In the genomic region with DNA sequence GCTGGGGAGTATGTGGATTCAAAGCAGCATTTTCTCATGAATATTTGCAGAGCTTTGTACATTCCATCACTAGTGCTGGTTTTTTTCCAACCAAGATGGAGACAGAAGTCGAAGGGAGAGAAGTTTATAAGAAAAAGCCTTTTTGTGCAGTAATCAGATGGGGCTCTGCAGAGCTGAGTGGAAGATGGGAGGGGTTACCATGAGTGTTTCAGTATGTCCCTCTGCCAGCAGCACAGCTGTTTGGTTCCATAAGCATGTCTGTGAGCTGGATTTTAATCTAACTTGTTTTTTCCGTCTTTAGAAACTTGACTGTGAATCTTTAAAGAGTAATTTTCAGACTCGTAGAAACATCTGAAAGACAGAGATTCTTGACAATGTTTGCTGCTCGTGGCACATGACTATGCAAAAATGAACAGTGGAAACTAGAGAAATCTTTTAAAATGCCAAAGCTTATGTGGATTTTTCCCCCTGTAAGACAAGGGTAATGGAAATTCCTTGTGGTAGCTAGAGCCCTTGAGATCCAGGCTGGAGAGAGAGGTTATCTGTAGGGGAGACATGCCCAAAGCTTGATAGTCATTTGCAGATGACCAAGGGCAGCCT, we compare ENCODE assay signal across 14 cellular contexts. TPM values are rescaled to one million over a fixed set of nuclear protein-coding genes. Genes with fewer than 3 reads are reported as not detected.
DNase-seq lines count a peak whose midpoint lies in the region; ATAC-seq and TF ChIP-seq lines count a peak whose summit lies in the region.
"Had no signal": no experiment of that assay in that cellular context is flagged by ENCODE, and none has a peak within 500 bp of the region (broad histone marks: within the 10 kb centered on the region; RNA-seq: fewer than 3 reads in every experiment).

No MANE protein-coding gene starts in this region.

- H3K4ac ChIP-seq in mesenchymal stem cell (ENCODE audit: low read depth in 1 of 2, low read length in 2 of 2), result no peak overlapping the region

- H3F3A ChIP-seq in PC-3 (ENCODE audit: low read length, unreplicated experiment), result no peaks in the 10 kb centered on the region

- H3K14ac ChIP-seq in mesenchymal stem cell (ENCODE audit: low read length in 2 of 2), result no peak overlapping the region

- no peak for TF ChIP-seq CTCF in fibroblast of mammary gland (conservative IDR thresholded peaks at IDR 0.05; ENCODE audit: control insufficient read depth, insufficient read depth, low read depth, low read length)
- TF ChIP-seq CTCF in tibial artery (IDR thresholded peaks at IDR 0.05), result no peak
- TF ChIP-seq CTCF in PC-3 (conservative IDR thresholded peaks at IDR 0.05; ENCODE audit: low read depth, low read length), result no peak

- H3K9ac ChIP-seq in mesenchymal stem cell (ENCODE audit: low read length) (peak overlapping the region; percentile 65), PC-3 (ENCODE audit: low read length) (no peak overlapping the region)

- H3K9me3 ChIP-seq in SJCRH30 (replicated peaks) (no peaks in the 10 kb centered on the region; the same call in 1 of the 2 replicates), mesenchymal stem cell (ENCODE audit: control insufficient read depth, low read length) (no peaks in the 10 kb centered on the region), tibial artery (no peaks in the 10 kb centered on the region), PC-3 (ENCODE audit: low read length) (no peaks in the 10 kb centered on the region)
- H3K9me3 ChIP-seq: BE2C had no signal

- H2BK5ac ChIP-seq in mesenchymal stem cell (ENCODE audit: low read depth, low read length, poor library complexity, severe bottlenecking), result no peak overlapping the region

- H3K4me2 ChIP-seq in mesenchymal stem cell (ENCODE audit: low read length, poor library complexity, severe bottlenecking) (no peak overlapping the region), PC-3 (ENCODE audit: low read length) (no peak overlapping the region)

- H3K27me3 ChIP-seq in SJCRH30 (no peaks in the 10 kb centered on the region), mesenchymal stem cell (ENCODE audit: control insufficient read depth in 1 of 2, insufficient read depth in 1 of 2, low read length in 2 of 2) (no peaks in the 10 kb centered on the region), tibial artery (no peaks in the 10 kb centered on the region), PC-3 (ENCODE audit: low read length) (no peaks in the 10 kb centered on the region)
- H3K27me3 ChIP-seq: BE2C had no signal

- H3K36me3 ChIP-seq in SJCRH30 (peaks cover 20% of the 10 kb centered on the region), mesenchymal stem cell (ENCODE audit: control insufficient read depth in 1 of 2, insufficient read depth in 2 of 2, low read depth in 1 of 2, low read length in 2 of 2) (no peaks in the 10 kb centered on the region), tibial artery (no peaks in the 10 kb centered on the region), PC-3 (ENCODE audit: low read depth, low read length) (no peaks in the 10 kb centered on the region)

- H3K9me2 ChIP-seq in PC-3 (replicated peaks; ENCODE audit: low read length), result no peaks in the 10 kb centered on the region

- no peak overlapping the region for H2BK120ac ChIP-seq in mesenchymal stem cell (ENCODE audit: low read depth, low read length)

- intact Hi-C loops in tibial artery (cut with DNase I; ENCODE audit: low total_unique reads), result no loop called here
- intact Hi-C loops in PC-3 (cut with micrococcal nuclease), result no loop called here

- H3K27ac ChIP-seq in SJCRH30, result peak overlapping the region; percentile 21; the same call in 1 of the 2 replicates
- no peak overlapping the region for H3K27ac ChIP-seq in mesenchymal stem cell (ENCODE audit: low read length, poor library complexity, severe bottlenecking)
- H3K27ac ChIP-seq in tibial artery, result peak overlapping the region; percentile 1 to 42
- H3K27ac ChIP-seq in PC-3 (ENCODE audit: low read length), result no peak overlapping the region

- BruUV-seq in PC-3 (replicated peaks; lab: Mats Ljungman, UMichigan), result no TSS peak

- no peak overlapping the region for H2BK15ac ChIP-seq in mesenchymal stem cell (ENCODE audit: low read depth, poor library complexity, severe bottlenecking)

- H2AFZ ChIP-seq in mesenchymal stem cell (ENCODE audit: low read depth, low read length) (no peak overlapping the region), PC-3 (ENCODE audit: low read length) (no peak overlapping the region)

- no peak overlapping the region for H3K18ac ChIP-seq in mesenchymal stem cell (ENCODE audit: low read depth in 1 of 2, low read length in 2 of 2)

- H3K23ac ChIP-seq in mesenchymal stem cell (ENCODE audit: low read length in 2 of 2), result no peak overlapping the region

- H3K79me2 ChIP-seq in PC-3 (ENCODE audit: low read length), result no peaks in the 10 kb centered on the region

- H3K4me3 ChIP-seq in SJCRH30, result no peak overlapping the region
- no peak overlapping the region for H3K4me3 ChIP-seq in fibroblast of mammary gland (ENCODE audit: control insufficient read depth, low read depth, low read length)
- H3K4me3 ChIP-seq in mesenchymal stem cell (ENCODE audit: insufficient read depth in 1 of 2, low read depth in 1 of 2, low read length in 2 of 2), result peak overlapping the region in 1 of 2 experiments; percentile 2
- H3K4me3 ChIP-seq in tibial artery, result no peak overlapping the region
- no peak overlapping the region for H3K4me3 ChIP-seq in PC-3 (ENCODE audit: low read length)

- H2AK5ac ChIP-seq in mesenchymal stem cell (ENCODE audit: low read length, severe bottlenecking), result no peak overlapping the region

- H4K91ac ChIP-seq in mesenchymal stem cell (ENCODE audit: low read length), result no peak overlapping the region

- DNase-seq in SJCRH30, result peak in 1 of 2 experiments; percentile 39
- DNase-seq in fibroblast of mammary gland (ENCODE audit: low read depth), result peak; percentile 33
- no peak for DNase-seq in mesenchymal stem cell
- no peak for DNase-seq in tibial artery
- DNase-seq in cerebellar cortex (ENCODE audit: low spot score), result no peak
- DNase-seq in PC-3, result no peak
- no peak for DNase-seq in amniotic stem cell (lab: John Stamatoyannopoulos, UW)
- DNase-seq: activated gamma-delta T cell; BE2C; midbrain; NCI-H1048; occipital lobe; stimulated activated naive B cell treated with anti-CD40 and anti-IgM and Interleukin-4, amounts not matched to agents 10 μg/mL and 1 μg/mL and 100 μg/mL, for 72 hours had no signal

- POLR2A ChIA-PET in PC-3 (lab: Charles Lee; ENCODE audit: unreplicated experiment), result no interaction called here

- CTCF ChIA-PET in PC-3 (lab: Charles Lee), result no interaction called here

- H3K4me1 ChIP-seq in SJCRH30 (peaks cover 9% of the 10 kb centered on the region), mesenchymal stem cell (ENCODE audit: control insufficient read depth, insufficient read depth, low read depth, low read length) (no peaks in the 10 kb centered on the region), tibial artery (peaks cover 0 to 67% (median 16%) of the 10 kb centered on the region in 4 donors), PC-3 (ENCODE audit: insufficient read depth, low read length) (0 out of 2 replicates have a peak, but pooled peaks cover 5% of the 10 kb centered on the region)

- WGBS in mesenchymal stem cell, result 85% methylated on average over 4 of the region's 4 CpGs

- H4K20me1 ChIP-seq in PC-3 (ENCODE audit: low read length), result no peaks in the 10 kb centered on the region

- no peak overlapping the region for H2BK12ac ChIP-seq in mesenchymal stem cell (ENCODE audit: low read length in 2 of 2)

- ATAC-seq in PC-3, result no peak
- ATAC-seq in GM19463 (IDR thresholded peaks at IDR 0.05; ENCODE audit: unreplicated experiment), result no peak
- ATAC-seq: stimulated activated naive B cell treated with anti-CD40 and anti-IgM and Interleukin-4, amounts not matched to agents 10 μg/mL and 1 μg/mL and 100 μg/mL, for 72 hours had no signal

- no peak overlapping the region for H4K8ac ChIP-seq in mesenchymal stem cell (ENCODE audit: low read length)

- H3K79me1 ChIP-seq in mesenchymal stem cell (replicated peaks; ENCODE audit: low read length, poor library complexity, severe bottlenecking), result peaks cover 22% of the 10 kb centered on the region

RNA-seq across cellular contexts. Expression of a gene that starts 20.3 kb away (rescaled TPM):
- 11.0 and 15.2 TPM in 2 replicates for total RNA-seq in SJCRH30 (2014; rRNA removed; shearing (Covaris generic))
- 1.8 TPM for polyA plus RNA-seq in mesenchymal stem cell (2013, experiment 1 of 2)
- polyA plus RNA-seq in mesenchymal stem cell (2013, experiment 2 of 2), result 1.6 TPM
- total RNA-seq in PC-3 (2014; rRNA removed), result 4.9 and 5.0 TPM in 2 replicates

RNA-seq across cellular contexts. Expression of a gene that starts 47.1 kb away (rescaled TPM):
- 54.7 and 59.2 TPM in 2 replicates for total RNA-seq in SJCRH30 (2014; rRNA removed; shearing (Covaris generic))
- polyA plus RNA-seq in mesenchymal stem cell (2013, experiment 1 of 2), result 14.6 TPM
- polyA plus RNA-seq in mesenchymal stem cell (2013, experiment 2 of 2), result 14.3 TPM
- total RNA-seq in PC-3 (2014; rRNA removed), result 36.5 and 44.1 TPM in 2 replicates

RNA-seq across cellular contexts. Expression of a gene that starts 47.1 kb away (rescaled TPM):
- 23.8 and 26.4 TPM in 2 replicates for total RNA-seq in SJCRH30 (2014; rRNA removed; shearing (Covaris generic))
- polyA plus RNA-seq in mesenchymal stem cell (2013, experiment 1 of 2), result 10.9 TPM
- polyA plus RNA-seq in mesenchymal stem cell (2013, experiment 2 of 2), result 11.1 TPM
- 9.1 and 19.0 TPM in 2 replicates for total RNA-seq in PC-3 (2014; rRNA removed)

Comparison
In these comparisons a context has a peak if more than half of its experiments do, and no peak if none do; other contexts are left out.
1. H3K27ac ChIP-seq: peak in SJCRH30 (single experiment) and tibial artery (2 of 2); none in mesenchymal stem cell (single experiment) and PC-3 (single experiment).